Comparison of ENCODE assay signal across 1 cellular context in the genomic region with DNA sequence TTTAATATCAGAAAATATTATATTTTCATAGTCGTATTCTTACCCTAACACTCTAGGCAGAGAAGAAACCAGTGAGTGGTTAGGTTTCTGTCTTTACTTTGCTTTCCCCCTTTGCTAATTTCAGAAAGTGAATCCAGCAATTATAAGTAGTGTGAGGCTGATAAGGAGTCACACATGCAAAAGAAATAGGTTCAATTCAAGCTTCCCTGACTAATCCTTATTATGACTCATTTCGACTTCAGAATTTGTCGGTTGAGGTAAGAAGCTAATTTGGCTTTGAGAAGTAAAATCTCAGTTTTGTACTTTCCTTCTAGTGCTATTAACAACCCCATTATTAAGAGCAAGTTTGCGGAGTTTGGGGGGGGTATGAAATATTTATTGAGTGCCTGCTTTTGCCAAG.
TF ChIP-seq lines count a peak whose summit lies in the region.

No MANE protein-coding gene starts in this region.

TF ChIP-seq in IMR-90, 13 proteins besides CTCF, POLR2A, EP300 and RAD21 (continued from another document):
- TF ChIP-seq, protein P1, sequence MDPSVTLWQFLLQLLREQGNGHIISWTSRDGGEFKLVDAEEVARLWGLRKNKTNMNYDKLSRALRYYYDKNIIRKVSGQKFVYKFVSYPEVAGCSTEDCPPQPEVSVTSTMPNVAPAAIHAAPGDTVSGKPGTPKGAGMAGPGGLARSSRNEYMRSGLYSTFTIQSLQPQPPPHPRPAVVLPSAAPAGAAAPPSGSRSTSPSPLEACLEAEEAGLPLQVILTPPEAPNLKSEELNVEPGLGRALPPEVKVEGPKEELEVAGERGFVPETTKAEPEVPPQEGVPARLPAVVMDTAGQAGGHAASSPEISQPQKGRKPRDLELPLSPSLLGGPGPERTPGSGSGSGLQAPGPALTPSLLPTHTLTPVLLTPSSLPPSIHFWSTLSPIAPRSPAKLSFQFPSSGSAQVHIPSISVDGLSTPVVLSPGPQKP (IDR thresholded peaks at IDR 0.05; ENCODE audit: borderline replicate concordance, low read depth, low read length), result no peak
- TF ChIP-seq NFE2L2 (IDR thresholded peaks at IDR 0.05; ENCODE audit: low read depth, low read length), result no peak
- TF ChIP-seq CEBPB (IDR thresholded peaks at IDR 0.05; ENCODE audit: low read depth, low read length), result no peak
- no peak for TF ChIP-seq CHD1 (IDR thresholded peaks at IDR 0.05; ENCODE audit: low read depth, low read length)
